Comparison of ENCODE assay signal across 10 cellular contexts in the genomic region with DNA sequence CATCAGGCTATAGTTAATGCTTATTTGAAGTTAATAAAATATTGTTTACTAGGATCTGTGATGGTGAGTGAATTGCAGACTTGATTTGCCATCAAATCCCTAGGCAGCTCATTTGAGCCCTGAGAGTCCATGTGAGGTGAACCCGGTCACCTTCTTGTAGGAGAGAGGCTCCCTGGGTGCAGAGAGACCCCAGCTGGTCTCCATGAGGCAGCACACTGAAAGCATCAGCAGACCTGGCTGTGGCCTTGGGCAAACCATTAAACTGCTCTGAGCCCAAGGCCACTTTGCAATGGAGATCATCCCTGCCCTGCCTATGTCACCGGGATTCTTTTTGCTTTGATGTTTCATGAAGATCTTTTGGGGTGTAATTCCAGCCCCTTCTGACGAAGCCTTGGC.
A peak's percentile ranks its signal among the peaks of the same experiment; 100 is the strongest.
DNase-seq lines count a peak whose midpoint lies in the region; ATAC-seq, FAIRE-seq and TF ChIP-seq lines count a peak whose summit lies in the region.
"Had no signal": no experiment of that assay in that cellular context is flagged by ENCODE, and none has a peak within 500 bp of the region (broad histone marks: within the 10 kb centered on the region; RNA-seq: fewer than 3 reads in every experiment).

No MANE protein-coding gene starts in this region.

- H3K27me3 Mint-ChIP-seq in T-helper 1 cell treated with Interleukin-12 subunit alpha and Interleukin-12 subunit beta and Interleukin-4 antibody, amounts not matched to agents 30 μg/mL and 1 μg/mL, for 36 hours (ENCODE audit: low read depth) = no peaks in the 10 kb centered on the region
- no peaks in the 10 kb centered on the region for H3K27me3 Mint-ChIP-seq in stimulated activated naive CD8-positive, alpha-beta T cell treated with anti-CD3 and anti-CD28 coated beads, Interleukin-15, Interleukin-2, amounts not matched to agents 100 ng/mL and 50 ng/mL, for 24 hours

- H3K4me1 Mint-ChIP-seq in T-helper 1 cell treated with Interleukin-12 subunit alpha and Interleukin-12 subunit beta and Interleukin-4 antibody, amounts not matched to agents 30 μg/mL and 1 μg/mL, for 36 hours (ENCODE audit: low read depth) = peaks cover 42% of the 10 kb centered on the region
- H3K4me1 Mint-ChIP-seq in stimulated activated naive CD8-positive, alpha-beta T cell treated with anti-CD3 and anti-CD28 coated beads, Interleukin-15, Interleukin-2, amounts not matched to agents 100 ng/mL and 50 ng/mL, for 24 hours (ENCODE audit: low read depth) = peaks cover 34% of the 10 kb centered on the region

- no peaks in the 10 kb centered on the region for H3K27me3 ChIP-seq in OCI-LY3 (ENCODE audit: low read depth, low read length)
- no peaks in the 10 kb centered on the region for H3K27me3 ChIP-seq in small intestine (ENCODE audit: control insufficient read depth in 2 of 2, insufficient read depth in 2 of 2, low read length in 2 of 2)

- no peaks in the 10 kb centered on the region for H3K9me3 ChIP-seq in OCI-LY3 (ENCODE audit: insufficient read depth, low read length)
- no peaks in the 10 kb centered on the region for H3K9me3 ChIP-seq in small intestine (ENCODE audit: control insufficient read depth, low read depth)

- H3K4me1 ChIP-seq in OCI-LY3 (ENCODE audit: low read length) (peaks cover 6% of the 10 kb centered on the region; the same call in 1 of the 2 replicates), small intestine (ENCODE audit: control insufficient read depth in 2 of 2, insufficient read depth in 1 of 2, low read depth in 1 of 2, low read length in 1 of 2) (no peaks in the 10 kb centered on the region)

- no peak overlapping the region for H3K9ac ChIP-seq in OCI-LY3 (ENCODE audit: low read length)

- DNase-seq in T-helper 1 cell = no peak
- no peak for DNase-seq in epithelial cell of proximal tubule (ENCODE audit: low read depth)
- DNase-seq in DMS114 treated with DMSO at 0.1 percent for 48 hours (lab: John Stamatoyannopoulos, UW; ENCODE audit: unreplicated experiment) = no peak
- DNase-seq in small intestine = no peak
- DNase-seq: activated B cell treated with CpG ODN at 0.5 μM for 24 hours had no signal

- H3K79me2 ChIP-seq in OCI-LY3 (ENCODE audit: low read length) = no peaks in the 10 kb centered on the region

- peak overlapping the region; percentile 76 for H3K4me3 Mint-ChIP-seq in T-helper 1 cell treated with Interleukin-12 subunit alpha and Interleukin-12 subunit beta and Interleukin-4 antibody, amounts not matched to agents 30 μg/mL and 1 μg/mL, for 36 hours
- H3K4me3 Mint-ChIP-seq in stimulated activated naive CD8-positive, alpha-beta T cell treated with anti-CD3 and anti-CD28 coated beads, Interleukin-15, Interleukin-2, amounts not matched to agents 100 ng/mL and 50 ng/mL, for 24 hours = peak overlapping the region; percentile 42
- H3K4me3 Mint-ChIP-seq: activated B cell treated with CpG ODN at 0.5 μM for 24 hours had no signal

- H3K36me3 Mint-ChIP-seq in T-helper 1 cell treated with Interleukin-12 subunit alpha and Interleukin-12 subunit beta and Interleukin-4 antibody, amounts not matched to agents 30 μg/mL and 1 μg/mL, for 36 hours (ENCODE audit: low read depth) = peaks cover 52% of the 10 kb centered on the region
- peaks cover 77% of the 10 kb centered on the region for H3K36me3 Mint-ChIP-seq in stimulated activated naive CD8-positive, alpha-beta T cell treated with anti-CD3 and anti-CD28 coated beads, Interleukin-15, Interleukin-2, amounts not matched to agents 100 ng/mL and 50 ng/mL, for 24 hours (ENCODE audit: low read depth)

- WGBS in small intestine, 3 donors = 86 to 90% (median 90%) methylated on average over 3 of the region's 3 CpGs

- no peak overlapping the region for H3K4me2 ChIP-seq in OCI-LY3 (ENCODE audit: low read length)

- H3K36me3 ChIP-seq in OCI-LY3 (replicated peaks; ENCODE audit: low read depth, low read length) (no peaks in the 10 kb centered on the region), small intestine (ENCODE audit: control insufficient read depth in 2 of 2, insufficient read depth in 2 of 2, low read length in 2 of 2) (peaks cover 0 to 22% of the 10 kb centered on the region in 2 donors)

- no peak overlapping the region for H3K27ac ChIP-seq in OCI-LY3 (ENCODE audit: low read length)
- H3K27ac ChIP-seq in small intestine (ENCODE audit: low read depth in 1 of 2, low read length in 1 of 2) = peak overlapping the region in 1 of 2 donors; percentile 68

- peak overlapping the region; percentile 98 for H3K27ac Mint-ChIP-seq in T-helper 1 cell treated with Interleukin-12 subunit alpha and Interleukin-12 subunit beta and Interleukin-4 antibody, amounts not matched to agents 30 μg/mL and 1 μg/mL, for 36 hours
- H3K27ac Mint-ChIP-seq in stimulated activated naive CD8-positive, alpha-beta T cell treated with anti-CD3 and anti-CD28 coated beads, Interleukin-15, Interleukin-2, amounts not matched to agents 100 ng/mL and 50 ng/mL, for 24 hours = peak overlapping the region; percentile 88
- H3K27ac Mint-ChIP-seq: activated B cell treated with CpG ODN at 0.5 μM for 24 hours had no signal

- TF ChIP-seq CTCF in OCI-LY3 (IDR thresholded peaks at IDR 0.05; ENCODE audit: low read depth, low read length) (peak; percentile 18; the same call in 1 of the 2 replicates), epithelial cell of proximal tubule (conservative IDR thresholded peaks at IDR 0.05; ENCODE audit: low read depth, low read length) (peak; percentile 28)

- no peaks in the 10 kb centered on the region for H3K9me3 Mint-ChIP-seq in T-helper 1 cell treated with Interleukin-12 subunit alpha and Interleukin-12 subunit beta and Interleukin-4 antibody, amounts not matched to agents 30 μg/mL and 1 μg/mL, for 36 hours
- no peaks in the 10 kb centered on the region for H3K9me3 Mint-ChIP-seq in stimulated activated naive CD8-positive, alpha-beta T cell treated with anti-CD3 and anti-CD28 coated beads, Interleukin-15, Interleukin-2, amounts not matched to agents 100 ng/mL and 50 ng/mL, for 24 hours
- H3K9me3 Mint-ChIP-seq: activated B cell treated with CpG ODN at 0.5 μM for 24 hours had no signal

- H3K4me3 ChIP-seq in OCI-LY3 (ENCODE audit: low read length) (no peak overlapping the region), epithelial cell of proximal tubule (ENCODE audit: low read depth, low read length) (no peak overlapping the region), small intestine (ENCODE audit: low read depth in 1 of 2, low read length in 2 of 2) (no peak overlapping the region)

- no peak overlapping the region for H2AFZ ChIP-seq in OCI-LY3 (ENCODE audit: low read depth, low read length)

- FAIRE-seq in small intestine (lab: Jason Lieb, UNC) = no peak
- FAIRE-seq: G401.6 had no signal

- H4K20me1 ChIP-seq in OCI-LY3 (ENCODE audit: insufficient read depth, low read length) = no peaks in the 10 kb centered on the region

- ATAC-seq in HG03439 (IDR thresholded peaks at IDR 0.05; ENCODE audit: unreplicated experiment) = no peak
